Comparison of ENCODE assay signal across 9 cellular contexts in genomic region chr19:48171584-48172170, GRCh38. TPM values are rescaled to one million over a fixed set of nuclear protein-coding genes. Genes with fewer than 3 reads are reported as not detected.
DNase-seq lines count a peak whose midpoint lies in the region; ATAC-seq and TF ChIP-seq lines count a peak whose summit lies in the region.
"Had no signal": no experiment of that assay in that cellular context is flagged by ENCODE, and none has a peak within 500 bp of the region (broad histone marks: within the 10 kb centered on the region; RNA-seq: fewer than 3 reads in every experiment).

No MANE protein-coding gene starts in this region.

- no peaks in the 10 kb centered on the region for H3K9me3 Mint-ChIP-seq in IgD-negative memory B cell
- H3K9me3 Mint-ChIP-seq in activated naive CD8-positive, alpha-beta T cell treated with anti-CD3 and anti-CD28 coated beads, Interleukin-2, amount 10 ng/mL, durations not matched to agents 7 days and 5 days, result no peaks in the 10 kb centered on the region
- no peaks in the 10 kb centered on the region for H3K9me3 Mint-ChIP-seq in mesothelial cell of epicardium

- 0 out of 2 replicates have a peak overlapping the region, but pooled peaks have one; percentile 3 for H3K4me3 ChIP-seq in BJ (ENCODE audit: low read depth, low read length)

- H3K27me3 ChIP-seq in BJ (ENCODE audit: control insufficient read depth, insufficient read depth, low read length), result no peaks in the 10 kb centered on the region

- no peaks in the 10 kb centered on the region for H3K27me3 Mint-ChIP-seq in IgD-negative memory B cell
- no peaks in the 10 kb centered on the region for H3K27me3 Mint-ChIP-seq in activated naive CD8-positive, alpha-beta T cell treated with anti-CD3 and anti-CD28 coated beads, Interleukin-2, amount 10 ng/mL, durations not matched to agents 7 days and 5 days
- no peaks in the 10 kb centered on the region for H3K27me3 Mint-ChIP-seq in mesothelial cell of epicardium (ENCODE audit: low read depth)

- H3K36me3 Mint-ChIP-seq in IgD-negative memory B cell (peaks cover 2% of the 10 kb centered on the region), mesothelial cell of epicardium (peaks cover 24% of the 10 kb centered on the region)
- peaks cover 31% of the 10 kb centered on the region for H3K36me3 Mint-ChIP-seq in activated naive CD8-positive, alpha-beta T cell treated with anti-CD3 and anti-CD28 coated beads, Interleukin-2, amount 10 ng/mL, durations not matched to agents 7 days and 5 days

- CTCF ChIA-PET in BJ (lab: Yijun Ruan, JAX), result interaction anchor here (1.0 kb wide), 1 partner anchor 22 kb away, joined by 3 read pairs; no protein-coding TSS in a partner anchor

- no peak for ATAC-seq in activated naive CD8-positive, alpha-beta T cell treated with anti-CD3 and anti-CD28 coated beads, Interleukin-2, amount 10 ng/mL, durations not matched to agents 7 days and 5 days (ENCODE audit: low read depth)
- ATAC-seq in HG02973 (IDR thresholded peaks at IDR 0.05; ENCODE audit: unreplicated experiment) (no peak), HG02678 (IDR thresholded peaks at IDR 0.05; ENCODE audit: unreplicated experiment) (no peak), HG03196 (IDR thresholded peaks at IDR 0.05; ENCODE audit: unreplicated experiment) (no peak)

- H3K4me3 Mint-ChIP-seq in IgD-negative memory B cell, result peak overlapping the region; percentile 88 to 98 (median 97)
- peak overlapping the region; percentile 99 for H3K4me3 Mint-ChIP-seq in activated naive CD8-positive, alpha-beta T cell treated with anti-CD3 and anti-CD28 coated beads, Interleukin-2, amount 10 ng/mL, durations not matched to agents 7 days and 5 days
- H3K4me3 Mint-ChIP-seq in mesothelial cell of epicardium, result peak overlapping the region; percentile 96

- peaks cover 5% of the 10 kb centered on the region for H3K36me3 ChIP-seq in BJ (ENCODE audit: control insufficient read depth, insufficient read depth, low read length)

- H3K27ac Mint-ChIP-seq in IgD-negative memory B cell (peak overlapping the region in 2 of 3 donors; percentile 46 to 84), mesothelial cell of epicardium (no peak overlapping the region)
- peak overlapping the region; percentile 99 for H3K27ac Mint-ChIP-seq in activated naive CD8-positive, alpha-beta T cell treated with anti-CD3 and anti-CD28 coated beads, Interleukin-2, amount 10 ng/mL, durations not matched to agents 7 days and 5 days

- H3K4me1 Mint-ChIP-seq in IgD-negative memory B cell, result peaks cover 12 to 18% (median 17%) of the 10 kb centered on the region in 3 donors
- peaks cover 35% of the 10 kb centered on the region for H3K4me1 Mint-ChIP-seq in activated naive CD8-positive, alpha-beta T cell treated with anti-CD3 and anti-CD28 coated beads, Interleukin-2, amount 10 ng/mL, durations not matched to agents 7 days and 5 days
- peaks cover 18% of the 10 kb centered on the region for H3K4me1 Mint-ChIP-seq in mesothelial cell of epicardium

- DNase-seq in BJ (ENCODE audit: low read depth), result no peak
- no peak for DNase-seq in activated naive CD8-positive, alpha-beta T cell treated with anti-CD3 and anti-CD28 coated beads, Interleukin-2, amount 10 ng/mL, durations not matched to agents 7 days and 5 days
- no peak for DNase-seq in mesothelial cell of epicardium (ENCODE audit: low spot score in 2 of 2, unreplicated experiment in 2 of 2)
- no peak for DNase-seq in T1000 (lab: John Stamatoyannopoulos, UW)
- DNase-seq: NCI-H1436 had no signal

- POLR2A ChIA-PET in BJ (lab: Charles Lee), result no interaction called here
- POLR2A ChIA-PET in activated naive CD8-positive, alpha-beta T cell treated with anti-CD3 and anti-CD28 coated beads, Interleukin-2, amount 10 ng/mL, durations not matched to agents 7 days and 5 days (lab: Charles Lee), result interaction anchor here (1.6 to 3.5 kb wide), 2 partner anchors 32 to 78 kb away, joined by 3 to 25 read pairs; no protein-coding TSS in a partner anchor

- TF ChIP-seq CTCF in BJ (IDR thresholded peaks at IDR 0.05; ENCODE audit: insufficient read depth, low read depth, low read length), result no peak
- no peak for TF ChIP-seq CTCF in mesothelial cell of epicardium (IDR thresholded peaks at IDR 0.05; ENCODE audit: unreplicated experiment)

RNA-seq across cellular contexts. Expression of gene ZSWIM9, which starts 1.2 kb away (rescaled TPM):
- polyA plus RNA-seq in BJ (2011; rRNA removed) (0.61 and 0.75 TPM in 2 replicates), IgD-negative memory B cell (2.4 TPM)
- 0.24 and 0.67 TPM in 2 replicates for polyA minus RNA-seq in BJ (2011; rRNA and poly(A)+ RNA removed)
- total RNA-seq in activated naive CD8-positive, alpha-beta T cell treated with anti-CD3 and anti-CD28 coated beads, Interleukin-2, amount 10 ng/mL, durations not matched to agents 7 days and 5 days, result 10 to 100 TPM; 10.2 to 13.3 TPM
- 9.3 to 11.7 TPM (median 10.2 TPM) in 3 replicates for total RNA-seq in mesothelial cell of epicardium

RNA-seq across cellular contexts. Expression of gene LIG1, which starts 1.5 kb away (rescaled TPM):
- polyA plus RNA-seq in BJ (2011; rRNA removed), result 11.5 and 19.5 TPM in 2 replicates
- 15.2 and 19.5 TPM in 2 replicates for polyA minus RNA-seq in BJ (2011; rRNA and poly(A)+ RNA removed)
- polyA plus RNA-seq in IgD-negative memory B cell, result 30.1 TPM
- 100 to 1,000 TPM; 158 to 168 TPM for total RNA-seq in activated naive CD8-positive, alpha-beta T cell treated with anti-CD3 and anti-CD28 coated beads, Interleukin-2, amount 10 ng/mL, durations not matched to agents 7 days and 5 days
- total RNA-seq in mesothelial cell of epicardium, result 62.6 to 72.8 TPM (median 66.5 TPM) in 3 replicates
